ENCODE assay signal across 17 cellular contexts in the genomic region with DNA sequence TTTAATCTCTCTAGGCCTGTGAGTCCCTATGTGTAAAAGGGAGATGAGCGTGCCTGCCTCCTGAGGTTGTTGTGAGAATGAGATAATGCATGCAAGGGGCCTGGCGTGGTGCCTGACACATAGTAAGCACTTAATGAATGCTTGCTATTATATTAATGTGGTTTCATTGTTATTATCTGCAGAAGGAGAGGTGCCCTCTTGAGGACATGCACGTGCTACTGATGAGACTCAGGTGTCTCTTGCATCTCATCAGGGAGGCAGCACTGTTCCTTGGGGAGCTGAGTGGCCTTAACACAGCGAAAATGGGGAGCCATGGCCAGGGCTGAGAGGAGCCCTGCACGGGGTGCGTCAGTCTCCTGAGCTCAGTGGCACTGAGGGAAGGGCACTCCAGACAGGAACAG. TPM values are rescaled to one million over a fixed set of nuclear protein-coding genes. Genes with fewer than 3 reads are reported as not detected.
DNase-seq lines count a peak whose midpoint lies in the region; FAIRE-seq and TF ChIP-seq lines count a peak whose summit lies in the region.
"Had no signal": no experiment of that assay in that cellular context is flagged by ENCODE, and none has a peak within 500 bp of the region (broad histone marks: within the 10 kb centered on the region; RNA-seq: fewer than 3 reads in every experiment).

No MANE protein-coding gene starts in this region.

- no peaks in the 10 kb centered on the region for H3K9me3 ChIP-seq in HEK293 (ENCODE audit: control insufficient read depth, insufficient read depth, low read depth, low read length)
- H3K9me3 ChIP-seq in astrocyte (ENCODE audit: insufficient read depth, low read depth, low read length) = no peaks in the 10 kb centered on the region
- H3K9me3 ChIP-seq in neuronal stem cell (replicated peaks in 1 of 2; ENCODE audit: control insufficient read depth in 2 of 2, insufficient read depth in 1 of 2, low read depth in 1 of 2, low read length in 2 of 2) = peaks cover 0 to 2% of the 10 kb centered on the region in 2 donors
- H3K9me3 ChIP-seq: BE2C, breast epithelium, psoas muscle had no signal

- H3K36me3 Mint-ChIP-seq in astrocyte (ENCODE audit: low read depth, unreplicated experiment) = no peaks in the 10 kb centered on the region
- H3K36me3 Mint-ChIP-seq: stimulated activated naive B cell treated with anti-CD40 and anti-IgM and Interleukin-4, amounts not matched to agents 10 μg/mL and 1 μg/mL and 100 μg/mL, for 72 hours had no signal

- no peak overlapping the region for H3K27ac Mint-ChIP-seq in astrocyte (ENCODE audit: unreplicated experiment)
- H3K27ac Mint-ChIP-seq: activated T-helper 17 cell treated with anti-CD3 and anti-CD28 coated beads, Interleukin-2, amount 50 U/mL, for 72 hours; stimulated activated naive B cell treated with anti-CD40 and anti-IgM and Interleukin-4, amounts not matched to agents 10 μg/mL and 1 μg/mL and 100 μg/mL, for 72 hours; T-helper 1 cell treated with Interleukin-12 subunit alpha and Interleukin-12 subunit beta and Interleukin-4 antibody, amounts not matched to agents 30 μg/mL and 1 μg/mL, for 36 hours had no signal

- H3K4me3 ChIP-seq in HEK293 (ENCODE audit: low read depth, low read length) = no peak overlapping the region
- H3K4me3 ChIP-seq in astrocyte (ENCODE audit: insufficient read depth, low read depth, low read length) = no peak overlapping the region
- no peak overlapping the region for H3K4me3 ChIP-seq in neuronal stem cell (ENCODE audit: low read length in 2 of 2)
- H3K4me3 ChIP-seq in mesendoderm (ENCODE audit: low read length) = no peak overlapping the region
- H3K4me3 ChIP-seq: breast epithelium, psoas muscle had no signal

- H3K36me3 ChIP-seq in HEK293 (ENCODE audit: control insufficient read depth in 2 of 2, insufficient read depth in 1 of 2, low read length in 2 of 2) (no peaks in the 10 kb centered on the region), astrocyte (ENCODE audit: insufficient read depth, low read length) (no peaks in the 10 kb centered on the region), neuronal stem cell (replicated peaks in 1 of 2; ENCODE audit: control insufficient read depth in 2 of 2, insufficient read depth in 2 of 2, low read length in 2 of 2) (peaks cover 0 to under 1% of the 10 kb centered on the region in 2 donors), mesendoderm (ENCODE audit: control insufficient read depth, insufficient read depth, low read length) (no peaks in the 10 kb centered on the region)
- H3K36me3 ChIP-seq: BE2C, breast epithelium had no signal

- H3K23ac ChIP-seq in neuronal stem cell (ENCODE audit: low read depth, low read length, poor library complexity) (no peak overlapping the region), mesendoderm (ENCODE audit: low read length) (no peak overlapping the region)

- no peak overlapping the region for H3K56ac ChIP-seq in mesendoderm (ENCODE audit: low read length)

- no peaks in the 10 kb centered on the region for H4K20me1 ChIP-seq in astrocyte (ENCODE audit: insufficient read depth, low read length)

- H3K27me3 Mint-ChIP-seq in astrocyte (ENCODE audit: low read depth, unreplicated experiment) = peaks cover 43% of the 10 kb centered on the region
- H3K27me3 Mint-ChIP-seq: activated T-helper 17 cell treated with anti-CD3 and anti-CD28 coated beads, Interleukin-2, amount 50 U/mL, for 72 hours had no signal

- H4K91ac ChIP-seq in neuronal stem cell (ENCODE audit: low read depth, low read length, poor library complexity) = no peak overlapping the region

- FAIRE-seq in astrocyte (lab: Jason Lieb, UNC) = no peak

- POLR2A ChIA-PET in HEK293 (lab: Yijun Ruan, JAX) = no interaction called here

- no CpG with 5 or more reads among the region's 6 CpGs for WGBS in neuronal stem cell (ENCODE audit: extremely low coverage in 2 of 2, insufficient read length in 2 of 2, insufficient replicate concordance in 1 of 2), 2 donors
- no CpG with 5 or more reads among the region's 6 CpGs for WGBS in mesendoderm (ENCODE audit: extremely low coverage, insufficient coverage, low lambda C conversion rate)

- H3K4me3 Mint-ChIP-seq in astrocyte (ENCODE audit: unreplicated experiment) = no peak overlapping the region
- H3K4me3 Mint-ChIP-seq: activated T-helper 17 cell treated with anti-CD3 and anti-CD28 coated beads, Interleukin-2, amount 50 U/mL, for 72 hours; stimulated activated naive B cell treated with anti-CD40 and anti-IgM and Interleukin-4, amounts not matched to agents 10 μg/mL and 1 μg/mL and 100 μg/mL, for 72 hours; T-helper 1 cell treated with Interleukin-12 subunit alpha and Interleukin-12 subunit beta and Interleukin-4 antibody, amounts not matched to agents 30 μg/mL and 1 μg/mL, for 36 hours had no signal

- no peak for TF ChIP-seq CTCF in HEK293 (tag by site-specific recombination; IDR thresholded peaks at IDR 0.05)
- no peak for TF ChIP-seq CTCF in astrocyte (IDR thresholded peaks at IDR 0.05; ENCODE audit: insufficient read depth, low read depth, low read length)

- H3K14ac ChIP-seq in neuronal stem cell (ENCODE audit: low read length) = no peak overlapping the region

- no peak overlapping the region for H2AFZ ChIP-seq in astrocyte (ENCODE audit: low read depth, low read length)
- H2AFZ ChIP-seq in neuronal stem cell (ENCODE audit: low read length) = no peak overlapping the region

- CTCF ChIA-PET in HEK293 (lab: Yijun Ruan, JAX) = interaction anchor here (0.5 to 1.8 kb wide), 3 partner anchors 73 to 260 kb away, joined by 3 to 9 read pairs (median 4); no protein-coding TSS in a partner anchor

- H3K27me3 ChIP-seq in astrocyte (ENCODE audit: insufficient read depth, low read length) (peaks cover 4% of the 10 kb centered on the region), neuronal stem cell (ENCODE audit: control insufficient read depth in 3 of 3, insufficient read depth in 3 of 3, low read depth in 1 of 3, low read length in 3 of 3) (peaks cover 0 to 47% (median 0%) of the 10 kb centered on the region in 3 experiments), mesendoderm (ENCODE audit: insufficient read depth, low read length, poor library complexity) (no peaks in the 10 kb centered on the region)
- H3K27me3 ChIP-seq: BE2C, breast epithelium had no signal

- H3K4me1 ChIP-seq in HEK293 (ENCODE audit: control insufficient read depth, insufficient read depth, low read length) (peaks cover 12% of the 10 kb centered on the region), astrocyte (ENCODE audit: insufficient read depth, low read length) (peaks cover 16% of the 10 kb centered on the region), neuronal stem cell (ENCODE audit: control insufficient read depth in 2 of 2, insufficient read depth in 1 of 2, low read depth in 1 of 2, low read length in 2 of 2) (peaks cover 0 to 7% of the 10 kb centered on the region in 2 donors), mesendoderm (ENCODE audit: control insufficient read depth, low read depth, low read length) (no peaks in the 10 kb centered on the region)

- no peak overlapping the region for H3K4ac ChIP-seq in neuronal stem cell (ENCODE audit: low read length)
- H3K4ac ChIP-seq in mesendoderm (ENCODE audit: low read depth, low read length) = no peak overlapping the region

- DNase-seq in Ammon's horn (ENCODE audit: low spot score) (peak; percentile 77), astrocyte (ENCODE audit: low read depth) (peak; percentile 49), iris pigment epithelial cell (ENCODE audit: low read depth) (peak; percentile 54), neuronal stem cell (ENCODE audit: low spot score) (no peak), mesendoderm (no peak), SIG-M5 (lab: John Stamatoyannopoulos, UW) (no peak)
- DNase-seq in activated CD4-positive, alpha-beta T cell treated with anti-CD3 and anti-CD28 coated beads, Interleukin-2, amount 50 U/mL, for 4 hours = no peak
- DNase-seq: activated CD4-positive, alpha-beta T cell treated with anti-CD3 and anti-CD28 coated beads for 4 hours; KBM-7; NCI-H2081; psoas muscle; stimulated activated naive B cell treated with anti-CD40 and anti-IgM and Interleukin-4, amounts not matched to agents 10 μg/mL and 1 μg/mL and 100 μg/mL, for 72 hours had no signal

- H3K79me1 ChIP-seq in neuronal stem cell (ENCODE audit: low read depth, low read length) (no peaks in the 10 kb centered on the region), mesendoderm (ENCODE audit: low read length) (no peaks in the 10 kb centered on the region)

- H3K4me2 ChIP-seq in astrocyte (ENCODE audit: low read length) (no peak overlapping the region), neuronal stem cell (ENCODE audit: insufficient read depth, low read length, poor library complexity, severe bottlenecking) (no peak overlapping the region), mesendoderm (ENCODE audit: low read length) (no peak overlapping the region)

- H3K79me2 ChIP-seq in astrocyte (ENCODE audit: insufficient read depth, low read length) (no peaks in the 10 kb centered on the region), mesendoderm (ENCODE audit: control insufficient read depth, insufficient read depth, low read length) (no peaks in the 10 kb centered on the region)

- peaks cover 12% of the 10 kb centered on the region for H3K4me1 Mint-ChIP-seq in astrocyte (ENCODE audit: low read depth, unreplicated experiment)
- H3K4me1 Mint-ChIP-seq: activated T-helper 17 cell treated with anti-CD3 and anti-CD28 coated beads, Interleukin-2, amount 50 U/mL, for 72 hours; stimulated activated naive B cell treated with anti-CD40 and anti-IgM and Interleukin-4, amounts not matched to agents 10 μg/mL and 1 μg/mL and 100 μg/mL, for 72 hours had no signal

- no peak overlapping the region for H3K27ac ChIP-seq in HEK293 (ENCODE audit: extremely low read depth, low read depth, low read length)
- no peak overlapping the region for H3K27ac ChIP-seq in astrocyte (ENCODE audit: low read depth, low read length)
- H3K27ac ChIP-seq in neuronal stem cell (replicated peaks; ENCODE audit: low read length) = no peak overlapping the region
- no peak overlapping the region for H3K27ac ChIP-seq in mesendoderm (ENCODE audit: low read depth, low read length)
- H3K27ac ChIP-seq: psoas muscle had no signal

- no peak overlapping the region for H2BK120ac ChIP-seq in neuronal stem cell (ENCODE audit: low read depth, low read length)
- no peak overlapping the region for H2BK120ac ChIP-seq in mesendoderm (ENCODE audit: low read depth, low read length)

- H3K9ac ChIP-seq in astrocyte (ENCODE audit: low read length) (no peak overlapping the region), neuronal stem cell (ENCODE audit: low read depth, low read length, poor library complexity) (no peak overlapping the region), mesendoderm (ENCODE audit: low read length) (no peak overlapping the region)

- H3K18ac ChIP-seq in neuronal stem cell (ENCODE audit: low read length) (no peak overlapping the region), mesendoderm (ENCODE audit: low read length) (no peak overlapping the region)

- H4K8ac ChIP-seq in neuronal stem cell (ENCODE audit: low read depth, low read length) (no peak overlapping the region), mesendoderm (ENCODE audit: low read depth, low read length) (no peak overlapping the region)

- H4K5ac ChIP-seq in mesendoderm (ENCODE audit: low read length) = no peak overlapping the region

- H3K9me3 Mint-ChIP-seq in astrocyte (ENCODE audit: unreplicated experiment) = peaks cover 2% of the 10 kb centered on the region
- H3K9me3 Mint-ChIP-seq: activated T-helper 17 cell treated with anti-CD3 and anti-CD28 coated beads, Interleukin-2, amount 50 U/mL, for 72 hours had no signal

- H2BK15ac ChIP-seq in neuronal stem cell (ENCODE audit: low read length) (no peak overlapping the region), mesendoderm (replicated peaks; ENCODE audit: low read depth) (no peak overlapping the region)

- H2BK12ac ChIP-seq in neuronal stem cell (ENCODE audit: low read length) = no peak overlapping the region

- no peak overlapping the region for H2BK5ac ChIP-seq in neuronal stem cell (ENCODE audit: low read length)
- H2BK5ac ChIP-seq in mesendoderm (ENCODE audit: low read length) = no peak overlapping the region

- H2AK5ac ChIP-seq in neuronal stem cell (ENCODE audit: low read depth, low read length) (no peak overlapping the region), mesendoderm (ENCODE audit: low read length) (no peak overlapping the region)

RNA-seq across cellular contexts. Expression of gene BCDIN3D, which starts 29.9 kb away (rescaled TPM):
- total RNA-seq in astrocyte = 3.1 and 3.7 TPM in 2 replicates
- polyA plus RNA-seq in neuronal stem cell (2013, experiment 1 of 2) = 5.6 TPM
- polyA plus RNA-seq in neuronal stem cell (2013, experiment 2 of 2) = 6.0 TPM
- polyA plus RNA-seq in mesendoderm (2013, experiment 1 of 2) = 1.7 TPM
- polyA plus RNA-seq in mesendoderm (2013, experiment 2 of 2) = 1.5 TPM

RNA-seq across cellular contexts. Expression of gene FAIM2, which starts 30.9 kb away (rescaled TPM):
- 0.10 and 0.18 TPM in 2 replicates for total RNA-seq in astrocyte
- polyA plus RNA-seq in neuronal stem cell (2013, experiment 1 of 2) = 5.6 TPM
- 4.9 TPM for polyA plus RNA-seq in neuronal stem cell (2013, experiment 2 of 2)
- polyA plus RNA-seq in mesendoderm (2013, experiment 1 of 2) = 0.27 TPM
- 0.11 TPM for polyA plus RNA-seq in mesendoderm (2013, experiment 2 of 2)

RNA-seq across cellular contexts. Expression of gene NCKAP5L, which starts 44.6 kb away (rescaled TPM):
- total RNA-seq in astrocyte = 59.5 and 60.4 TPM in 2 replicates
- polyA plus RNA-seq in neuronal stem cell (2013, experiment 1 of 2) = 12.5 TPM
- polyA plus RNA-seq in neuronal stem cell (2013, experiment 2 of 2) = 13.0 TPM
- 11.3 TPM for polyA plus RNA-seq in mesendoderm (2013, experiment 1 of 2)
- 11.2 TPM for polyA plus RNA-seq in mesendoderm (2013, experiment 2 of 2)

Comparison
In these comparisons a context has a peak if more than half of its experiments do, and no peak if none do; other contexts are left out.
1. DNase-seq: peak in Ammon's horn (single experiment), astrocyte (single experiment) and iris pigment epithelial cell (single experiment); none in neuronal stem cell (single experiment), activated CD4-positive, alpha-beta T cell treated with anti-CD3 and anti-CD28 coated beads, Interleukin-2, amount 50 U/mL, for 4 hours (0 of 2), mesendoderm (single experiment) and SIG-M5 (single experiment).